ENCODE assay signal across 8 cellular contexts in the genomic region with DNA sequence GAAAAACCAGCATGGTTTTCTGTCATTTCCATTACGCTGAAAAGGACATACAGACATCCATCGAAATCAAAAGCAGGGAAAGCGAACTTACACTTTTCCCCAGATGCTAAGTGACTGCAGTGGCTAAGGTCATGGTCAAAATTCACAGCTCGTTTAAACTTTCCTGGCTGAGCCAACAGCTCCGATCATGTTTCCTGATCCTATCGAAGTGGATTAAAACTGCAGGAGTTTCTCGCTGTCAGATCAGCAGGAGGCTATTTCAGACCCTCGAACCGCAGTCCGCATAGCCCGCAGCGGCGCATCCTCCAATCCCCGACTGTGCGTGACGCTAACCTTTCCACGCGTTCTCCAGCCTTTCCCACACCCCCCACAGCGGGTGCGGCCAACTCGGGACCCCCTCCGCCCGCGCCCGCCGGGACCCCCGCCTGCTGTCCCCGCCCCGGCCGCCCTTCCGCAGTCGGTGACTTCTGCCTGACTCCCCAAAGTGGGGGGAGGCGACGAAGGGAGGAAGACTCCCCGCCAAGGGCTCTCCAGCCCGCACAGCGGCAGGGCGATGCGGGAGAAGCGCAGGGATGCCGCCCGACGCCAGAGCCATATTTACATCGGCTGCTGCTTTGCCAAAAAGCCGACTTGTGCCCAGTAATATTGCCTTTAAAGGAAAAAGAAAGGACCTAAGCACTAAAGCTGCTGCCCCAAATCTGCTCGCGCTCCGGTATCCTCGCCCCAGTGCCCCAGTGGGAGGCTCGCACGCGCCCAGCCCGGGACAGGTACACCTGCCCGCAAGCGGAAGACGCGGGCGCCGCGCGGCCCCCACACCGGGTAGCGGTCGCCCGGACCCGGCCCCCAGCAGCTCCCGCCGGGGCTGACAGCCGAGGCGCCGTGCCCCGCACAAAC. TPM values are rescaled to one million over a fixed set of nuclear protein-coding genes. Genes with fewer than 3 reads are reported as not detected.
DNase-seq lines count a peak whose midpoint lies in the region; ATAC-seq and TF ChIP-seq lines count a peak whose summit lies in the region.

No MANE protein-coding gene starts in this region.

- peak overlapping the region; percentile 83 to 97 (median 86) for H3K27ac ChIP-seq in esophagus squamous epithelium
- peak overlapping the region; percentile 90 to 96 (median 91) for H3K27ac ChIP-seq in upper lobe of left lung

- peaks cover 36 to 51% of the 10 kb centered on the region in 2 donors for H3K4me1 Mint-ChIP-seq in natural killer cell treated with Interleukin-12 subunit alpha and Interleukin-12 subunit beta and Interleukin-15 and Interleukin-18, amount 100 ng/mL, for 72 hours (ENCODE audit: low read depth in 2 of 2)

- DNase-seq in COLO668 (lab: John Stamatoyannopoulos, UW; ENCODE audit: unreplicated experiment): peak; percentile 44
- DNase-seq in M059J (ENCODE audit: low read depth): peak; percentile 26
- DNase-seq in activated T-cell treated with anti-CD3 and anti-CD28 coated beads for 48 hours (ENCODE audit: low read depth): peak; percentile 23
- no peak for DNase-seq in esophagus squamous epithelium (lab: John Stamatoyannopoulos, UW)
- peak; percentile 63 for DNase-seq in natural killer cell treated with Interleukin-12 subunit alpha and Interleukin-12 subunit beta and Interleukin-15 and Interleukin-18, amount 100 ng/mL, for 72 hours (ENCODE audit: low spot score)
- peak; percentile 34 to 87 for DNase-seq in upper lobe of left lung

- H3K9me3 ChIP-seq in esophagus squamous epithelium (no peaks in the 10 kb centered on the region), upper lobe of left lung (no peaks in the 10 kb centered on the region)

- H3K36me3 Mint-ChIP-seq in natural killer cell treated with Interleukin-12 subunit alpha and Interleukin-12 subunit beta and Interleukin-15 and Interleukin-18, amount 100 ng/mL, for 72 hours: peaks cover 3% of the 10 kb centered on the region

- no peaks in the 10 kb centered on the region for H3K27me3 Mint-ChIP-seq in natural killer cell treated with Interleukin-12 subunit alpha and Interleukin-12 subunit beta and Interleukin-15 and Interleukin-18, amount 100 ng/mL, for 72 hours

- peak; percentile 23 for ATAC-seq in GM21526 (IDR thresholded peaks at IDR 0.05; ENCODE audit: low FRiP score, unreplicated experiment)
- ATAC-seq in natural killer cell treated with Interleukin-12 subunit alpha and Interleukin-12 subunit beta and Interleukin-15 and Interleukin-18, amount 100 ng/mL, for 72 hours: peak in 1 of 2 donors; percentile 37
- ATAC-seq in upper lobe of left lung (ENCODE audit: low FRiP score in 2 of 2): peak; percentile 32 to 51
- ATAC-seq in HG02970 (IDR thresholded peaks at IDR 0.05; ENCODE audit: low FRiP score, unreplicated experiment): no peak

- H3K27ac Mint-ChIP-seq in natural killer cell treated with Interleukin-12 subunit alpha and Interleukin-12 subunit beta and Interleukin-15 and Interleukin-18, amount 100 ng/mL, for 72 hours: peak overlapping the region; percentile 80 to 93

- intact Hi-C loops in esophagus squamous epithelium (cut with DNase I): no loop called here

- TF ChIP-seq EP300 in upper lobe of left lung (IDR thresholded peaks at IDR 0.05): no peak

- H3K4me1 ChIP-seq in esophagus squamous epithelium (peaks cover 5 to 52% (median 13%) of the 10 kb centered on the region in 3 donors), upper lobe of left lung (peaks cover 13 to 38% (median 30%) of the 10 kb centered on the region in 4 donors)

- H3K4me3 Mint-ChIP-seq in natural killer cell treated with Interleukin-12 subunit alpha and Interleukin-12 subunit beta and Interleukin-15 and Interleukin-18, amount 100 ng/mL, for 72 hours: peak overlapping the region; percentile 89

- TF ChIP-seq CTCF in esophagus squamous epithelium (IDR thresholded peaks at IDR 0.05) (no peak), upper lobe of left lung (IDR thresholded peaks at IDR 0.05) (no peak)

- peak overlapping the region; percentile 73 to 99 (median 95) for H3K4me3 ChIP-seq in esophagus squamous epithelium
- peak overlapping the region; percentile 67 to 98 (median 94) for H3K4me3 ChIP-seq in upper lobe of left lung

- H3K9me3 Mint-ChIP-seq in natural killer cell treated with Interleukin-12 subunit alpha and Interleukin-12 subunit beta and Interleukin-15 and Interleukin-18, amount 100 ng/mL, for 72 hours: no peaks in the 10 kb centered on the region

- WGBS in esophagus squamous epithelium, 2 donors: 0 to 6% methylated on average over 2 to 16 of the region's 72 CpGs
- 1% methylated on average over 23 to 67 of the region's 72 CpGs for WGBS in upper lobe of left lung, 2 donors

- peak in 1 of 4 donors; percentile 16 for TF ChIP-seq POLR2A in esophagus squamous epithelium (IDR thresholded peaks at IDR 0.05)
- TF ChIP-seq POLR2A in upper lobe of left lung (IDR thresholded peaks at IDR 0.05): no peak

- H3K27me3 ChIP-seq in esophagus squamous epithelium: no peaks in the 10 kb centered on the region
- no peaks in the 10 kb centered on the region for H3K27me3 ChIP-seq in upper lobe of left lung

- no peaks in the 10 kb centered on the region for H3K36me3 ChIP-seq in esophagus squamous epithelium
- H3K36me3 ChIP-seq in upper lobe of left lung: no peaks in the 10 kb centered on the region

RNA-seq across cellular contexts. Expression of gene PIP4K2A, which starts 1.2 kb away (rescaled TPM):
- 18.9 and 26.6 TPM in 2 replicates for total RNA-seq in M059J (2014; rRNA removed; shearing (Covaris generic))
- 10 to 100 TPM in 1 of 4 donors, 1 to 10 TPM in 3; 3.1 to 19.1 (median 7.6) TPM for total RNA-seq in esophagus squamous epithelium
- total RNA-seq in natural killer cell treated with Interleukin-12 subunit alpha and Interleukin-12 subunit beta and Interleukin-15 and Interleukin-18, amount 100 ng/mL, for 72 hours: 100 to 1,000 TPM; 149 to 152 TPM
- 10 to 100 TPM; 20.5 to 70.2 (median 34.4) TPM for total RNA-seq in upper lobe of left lung
